In genomic region chr3:109005443-109005842, GRCh38 we compare ENCODE assay signal across 35 cellular contexts. TPM values are rescaled to one million over a fixed set of nuclear protein-coding genes. Genes with fewer than 3 reads are reported as not detected.
"Had no signal": no experiment of that assay in that cellular context is flagged by ENCODE, and none has a peak within 500 bp of the region (broad histone marks: within the 10 kb centered on the region; RNA-seq: fewer than 3 reads in every experiment).

No MANE protein-coding gene starts in this region.

- H3K4me1 ChIP-seq: esophagus muscularis mucosa, foreskin keratinocyte, gastrocnemius medialis, heart left ventricle had no signal

- H3K36me3 ChIP-seq: brain microvascular endothelial cell, esophagus muscularis mucosa, gastrocnemius medialis, heart left ventricle, WERI-Rb-1 had no signal

- H3K4me3 ChIP-seq: coronary artery, dorsolateral prefrontal cortex, esophagus muscularis mucosa, gastrocnemius medialis, heart left ventricle had no signal

- H3K9me3 ChIP-seq: esophagus muscularis mucosa, gastrocnemius medialis, heart left ventricle had no signal

- DNase-seq: activated CD4-positive, alpha-beta memory T cell treated with anti-CD3 and anti-CD28 coated beads, Interleukin-2, amount 10 ng/mL, durations not matched to agents 7 days and 5 days; activated CD4-positive, alpha-beta T cell treated with anti-CD3 and anti-CD28 coated beads for 1 hour; activated CD4-positive, alpha-beta T cell treated with anti-CD3 and anti-CD28 coated beads for 4 hours; activated CD4-positive, alpha-beta T cell treated with anti-CD3 and anti-CD28 coated beads, Interleukin-2, amount 10 ng/mL, durations not matched to agents 7 days and 5 days; activated CD4-positive, alpha-beta T cell treated with anti-CD3 and anti-CD28 coated beads, Interleukin-2, amount 50 U/mL, for 4 hours; activated CD4-positive, CD25-positive, alpha-beta regulatory T cell; activated effector memory CD4-positive, alpha-beta T cell treated with anti-CD3 and anti-CD28 coated beads, Interleukin-2, amount 50 U/mL, for 16 hours; activated naive CD4-positive, alpha-beta T cell treated with anti-CD3 and anti-CD28 coated beads for 36 hours; activated naive CD8-positive, alpha-beta T cell treated with anti-CD3 and anti-CD28 coated beads for 36 hours; activated T-cell treated with anti-CD3 and anti-CD28 coated beads, Interleukin-2, amount 50 U/mL, for 4 hours; amniotic stem cell; anterior cingulate cortex; brain microvascular endothelial cell; dorsolateral prefrontal cortex; effector memory CD4-positive, alpha-beta T cell; erythroblast; foreskin keratinocyte; gastrocnemius medialis; glutamatergic neuron; heart left ventricle; T-helper 1 cell; T-helper 17 cell; T1000; WERI-Rb-1 had no signal

- ATAC-seq: activated T-cell treated with anti-CD3 and anti-CD28 coated beads, Interleukin-2, amount 50 U/mL, for 4 hours; activated T-helper 17 cell treated with anti-CD3 and anti-CD28 coated beads, Interleukin-2, amount 50 U/mL, for 72 hours; foreskin keratinocyte; gastrocnemius medialis; heart left ventricle; T-helper 17 cell had no signal

- H3K36me3 Mint-ChIP-seq: activated naive CD4-positive, alpha-beta T cell treated with anti-CD3 and anti-CD28 coated beads, Interleukin-2, amount 50 U/mL, for 24 hours; activated naive CD8-positive, alpha-beta T cell treated with anti-CD3 and anti-CD28 coated beads for 36 hours had no signal

- H3K27ac Mint-ChIP-seq: activated CD4-positive, alpha-beta memory T cell treated with anti-CD3 and anti-CD28 coated beads, Interleukin-2, amount 10 ng/mL, durations not matched to agents 7 days and 5 days; activated CD4-positive, alpha-beta T cell treated with anti-CD3 and anti-CD28 coated beads, Interleukin-2, amount 10 ng/mL, durations not matched to agents 7 days and 5 days; activated naive CD4-positive, alpha-beta T cell treated with anti-CD3 and anti-CD28 coated beads for 36 hours; activated naive CD4-positive, alpha-beta T cell treated with anti-CD3 and anti-CD28 coated beads, Interleukin-2, amount 50 U/mL, for 24 hours; activated naive CD8-positive, alpha-beta T cell treated with anti-CD3 and anti-CD28 coated beads for 36 hours; activated T-helper 17 cell treated with anti-CD3 and anti-CD28 coated beads, Interleukin-2, amount 50 U/mL, for 72 hours; dendritic cell treated with granulocyte-macrophage colony-stimulating factor and Interleukin-4, amounts not matched to agents 40 ng/mL and 50 ng/mL, for 4 days; T-helper 17 cell; T-helper 2 cell treated with Interferon-gamma antibody and Interleukin-4, amounts not matched to agents 5 μg/mL and 100 μg/mL, for 36 hours had no signal

- H3K27ac ChIP-seq: brain microvascular endothelial cell, coronary artery, dorsolateral prefrontal cortex, esophagus muscularis mucosa, foreskin keratinocyte, gastrocnemius medialis, heart left ventricle, WERI-Rb-1 had no signal

- H3K27me3 Mint-ChIP-seq: activated naive CD4-positive, alpha-beta T cell treated with anti-CD3 and anti-CD28 coated beads, Interleukin-2, amount 50 U/mL, for 24 hours; activated naive CD8-positive, alpha-beta T cell treated with anti-CD3 and anti-CD28 coated beads for 36 hours; activated T-helper 17 cell treated with anti-CD3 and anti-CD28 coated beads, Interleukin-2, amount 50 U/mL, for 72 hours; central memory CD8-positive, alpha-beta T cell; dendritic cell treated with granulocyte-macrophage colony-stimulating factor and Interleukin-4, amounts not matched to agents 40 ng/mL and 50 ng/mL, for 4 days had no signal

- H3K4me1 Mint-ChIP-seq: activated CD4-positive, alpha-beta memory T cell treated with anti-CD3 and anti-CD28 coated beads, Interleukin-2, amount 10 ng/mL, durations not matched to agents 7 days and 5 days; activated CD4-positive, alpha-beta T cell treated with anti-CD3 and anti-CD28 coated beads, Interleukin-2, amount 10 ng/mL, durations not matched to agents 7 days and 5 days; activated naive CD4-positive, alpha-beta T cell treated with anti-CD3 and anti-CD28 coated beads, Interleukin-2, amount 50 U/mL, for 24 hours; activated T-helper 17 cell treated with anti-CD3 and anti-CD28 coated beads, Interleukin-2, amount 50 U/mL, for 72 hours; central memory CD8-positive, alpha-beta T cell; T-helper 17 cell had no signal

- H3K27me3 ChIP-seq: brain microvascular endothelial cell, dorsolateral prefrontal cortex, esophagus muscularis mucosa, foreskin keratinocyte, gastrocnemius medialis, heart left ventricle had no signal

- H3K9me3 Mint-ChIP-seq: activated CD4-positive, alpha-beta memory T cell treated with anti-CD3 and anti-CD28 coated beads, Interleukin-2, amount 10 ng/mL, durations not matched to agents 7 days and 5 days; activated CD4-positive, alpha-beta T cell treated with anti-CD3 and anti-CD28 coated beads, Interleukin-2, amount 10 ng/mL, durations not matched to agents 7 days and 5 days; activated naive CD4-positive, alpha-beta T cell treated with anti-CD3 and anti-CD28 coated beads for 36 hours; activated naive CD4-positive, alpha-beta T cell treated with anti-CD3 and anti-CD28 coated beads, Interleukin-2, amount 50 U/mL, for 24 hours; activated naive CD8-positive, alpha-beta T cell treated with anti-CD3 and anti-CD28 coated beads for 36 hours; activated T-cell treated with anti-CD3 and anti-CD28 coated beads, Interleukin-2, amount 50 U/mL, for 4 hours; activated T-helper 17 cell treated with anti-CD3 and anti-CD28 coated beads, Interleukin-2, amount 50 U/mL, for 72 hours; central memory CD8-positive, alpha-beta T cell; dendritic cell treated with granulocyte-macrophage colony-stimulating factor and Interleukin-4, amounts not matched to agents 40 ng/mL and 50 ng/mL, for 4 days; T-helper 2 cell treated with Interferon-gamma antibody and Interleukin-4, amounts not matched to agents 5 μg/mL and 100 μg/mL, for 36 hours had no signal

- H3K4me3 Mint-ChIP-seq: activated CD4-positive, alpha-beta memory T cell treated with anti-CD3 and anti-CD28 coated beads, Interleukin-2, amount 10 ng/mL, durations not matched to agents 7 days and 5 days; activated CD4-positive, alpha-beta T cell treated with anti-CD3 and anti-CD28 coated beads, Interleukin-2, amount 10 ng/mL, durations not matched to agents 7 days and 5 days; activated naive CD4-positive, alpha-beta T cell treated with anti-CD3 and anti-CD28 coated beads for 36 hours; activated naive CD4-positive, alpha-beta T cell treated with anti-CD3 and anti-CD28 coated beads, Interleukin-2, amount 50 U/mL, for 24 hours; activated naive CD8-positive, alpha-beta T cell treated with anti-CD3 and anti-CD28 coated beads for 36 hours; activated T-cell treated with anti-CD3 and anti-CD28 coated beads, Interleukin-2, amount 50 U/mL, for 4 hours; activated T-helper 17 cell treated with anti-CD3 and anti-CD28 coated beads, Interleukin-2, amount 50 U/mL, for 72 hours; central memory CD8-positive, alpha-beta T cell; dendritic cell treated with granulocyte-macrophage colony-stimulating factor and Interleukin-4, amounts not matched to agents 40 ng/mL and 50 ng/mL, for 4 days; T-helper 17 cell; T-helper 2 cell treated with Interferon-gamma antibody and Interleukin-4, amounts not matched to agents 5 μg/mL and 100 μg/mL, for 36 hours had no signal

RNA-seq across cellular contexts. Expression of gene GUCA1C, which starts 51.8 kb away (rescaled TPM):
- total RNA-seq: activated CD4-positive, alpha-beta memory T cell treated with anti-CD3 and anti-CD28 coated beads, Interleukin-2, amount 10 ng/mL, durations not matched to agents 7 days and 5 days; activated CD4-positive, alpha-beta T cell treated with anti-CD3 and anti-CD28 coated beads, Interleukin-2, amount 10 ng/mL, durations not matched to agents 7 days and 5 days; activated CD8-positive, alpha-beta memory T cell treated with anti-CD3 and anti-CD28 coated beads for 36 hours; activated naive CD4-positive, alpha-beta T cell treated with anti-CD3 and anti-CD28 coated beads for 36 hours; activated naive CD8-positive, alpha-beta T cell treated with anti-CD3 and anti-CD28 coated beads for 36 hours; activated T-cell treated with anti-CD3 and anti-CD28 coated beads, Interleukin-2, amount 50 U/mL, for 4 hours; activated T-helper 17 cell treated with anti-CD3 and anti-CD28 coated beads, Interleukin-2, amount 50 U/mL, for 72 hours; astrocyte; bronchial epithelial cell; cerebellum; esophagus muscularis mucosa; gastrocnemius medialis; T-helper 17 cell had no signal
